In the genomic region with DNA sequence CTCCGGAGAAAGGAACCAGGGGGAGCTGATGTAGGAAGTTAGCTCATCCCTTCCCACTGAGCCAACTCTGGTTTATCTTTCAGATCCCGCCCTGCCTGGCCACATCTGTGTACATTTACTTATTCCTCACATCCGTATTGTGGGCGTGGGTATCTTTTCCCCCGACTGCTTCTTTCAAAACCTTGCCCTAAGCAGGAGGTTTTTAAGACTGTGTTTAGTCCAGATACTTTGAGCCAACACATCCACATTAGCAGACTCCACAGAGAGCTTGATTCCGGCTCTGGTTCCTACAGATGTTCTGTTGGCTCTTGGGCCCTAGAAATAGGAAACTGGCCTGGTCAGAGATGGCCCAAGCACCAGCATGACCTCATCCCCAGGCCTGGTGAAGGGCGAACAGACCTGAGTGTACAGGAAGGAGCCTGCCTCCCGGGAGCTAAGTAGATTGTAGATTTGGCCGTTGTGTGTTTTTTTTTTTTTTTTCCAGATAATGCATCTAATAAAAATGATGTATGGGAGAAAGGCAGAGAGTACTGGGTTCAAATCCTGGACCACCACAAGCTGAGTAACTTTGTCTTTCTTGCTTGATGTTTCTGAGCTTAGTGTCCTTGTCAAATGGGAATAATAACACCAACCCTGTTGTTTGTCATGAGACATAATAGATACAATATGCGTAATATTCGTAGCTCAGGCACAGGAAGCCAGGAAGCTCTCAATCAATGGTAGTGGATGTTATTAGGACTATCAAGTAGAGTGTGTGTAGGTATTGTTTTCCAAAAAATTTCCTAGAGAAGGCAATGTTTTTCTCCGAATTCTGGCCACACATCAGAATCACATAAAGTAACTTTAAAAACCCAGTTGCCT, we compare ENCODE assay signal across 14 cellular contexts.
DNase-seq lines count a peak whose midpoint lies in the region; ATAC-seq and TF ChIP-seq lines count a peak whose summit lies in the region.
"Had no signal": no experiment of that assay in that cellular context is flagged by ENCODE, and none has a peak within 500 bp of the region (broad histone marks: within the 10 kb centered on the region; RNA-seq: fewer than 3 reads in every experiment).

No MANE protein-coding gene starts in this region.

- H2AFZ ChIP-seq in Karpas-422 (ENCODE audit: low read length), result no peak overlapping the region

- CTCF ChIA-PET in AG04450 (lab: Charles Lee), result interaction anchor here (0.6 to 2.0 kb wide), 3 partner anchors 35 to 193 kb away, joined by 3 to 5 read pairs (median 5); no protein-coding TSS in a partner anchor

- H3K27ac ChIP-seq in AG04450 (ENCODE audit: low read depth, low read length) (peak overlapping the region; percentile 80), Karpas-422 (ENCODE audit: low read length) (peak overlapping the region; percentile 81; the same call in 1 of the 2 replicates)

- H3K4me1 Mint-ChIP-seq in T-helper 17 cell, result peaks cover 12% of the 10 kb centered on the region

- H4K20me1 ChIP-seq in Karpas-422 (ENCODE audit: insufficient read depth, low read depth, low read length), result no peaks in the 10 kb centered on the region

- H3K36me3 Mint-ChIP-seq in T-helper 17 cell (ENCODE audit: low read depth), result no peaks in the 10 kb centered on the region

- H3K9me3 ChIP-seq in AG04450 (ENCODE audit: control insufficient read depth, insufficient read depth, low read length), result no peaks in the 10 kb centered on the region
- peaks cover 14% of the 10 kb centered on the region; the same call in 1 of the 2 replicates for H3K9me3 ChIP-seq in Karpas-422 (ENCODE audit: low read length)
- no peaks in the 10 kb centered on the region for H3K9me3 ChIP-seq in T-helper 17 cell (ENCODE audit: control insufficient read depth, low read length, poor library complexity, severe bottlenecking)

- no peaks in the 10 kb centered on the region for H3K27me3 Mint-ChIP-seq in T-helper 17 cell

- H3K27me3 ChIP-seq in AG04450 (ENCODE audit: control insufficient read depth, insufficient read depth, low read length) (no peaks in the 10 kb centered on the region), Karpas-422 (ENCODE audit: low read length) (no peaks in the 10 kb centered on the region)

- H3K36me3 ChIP-seq in Karpas-422 (ENCODE audit: insufficient read depth, low read length), result peaks cover 46% of the 10 kb centered on the region

- DNase-seq in AG04450 (ENCODE audit: low read depth, low spot score) (peak; percentile 63), Karpas-422 (no peak), fibroblast of the conjunctiva (ENCODE audit: low read depth) (peak; percentile 65), omental fat pad (ENCODE audit: low spot score) (no peak), T-helper 17 cell (no peak), SIG-M5 (lab: John Stamatoyannopoulos, UW) (no peak)
- DNase-seq: activated CD4-positive, alpha-beta T cell treated with anti-CD3 and anti-CD28 coated beads for 1 hour; activated naive CD4-positive, alpha-beta T cell treated with Interleukin-2 at 50 U/mL for 16 hours; effector CD8-positive, alpha-beta T cell; kidney glomerular epithelial cell; NCI-H345; SHP77 had no signal

- no peak overlapping the region for H3K9ac ChIP-seq in Karpas-422 (ENCODE audit: low read length)

- H3K27ac Mint-ChIP-seq in T-helper 17 cell, result no peak overlapping the region

- H3K79me2 ChIP-seq in Karpas-422 (ENCODE audit: low read length), result peaks cover 98% of the 10 kb centered on the region

- H3K4me2 ChIP-seq in Karpas-422 (ENCODE audit: low read depth, low read length, poor library complexity, severe bottlenecking), result no peak overlapping the region

- ATAC-seq in omental fat pad (ENCODE audit: low FRiP score) (peak; percentile 52), T-helper 17 cell (no peak), GM19467 (IDR thresholded peaks at IDR 0.05; ENCODE audit: unreplicated experiment) (no peak), HG02852 (IDR thresholded peaks at IDR 0.05; ENCODE audit: unreplicated experiment) (no peak)

- H3K9me2 ChIP-seq in Karpas-422 (replicated peaks; ENCODE audit: insufficient read depth, low read length), result no peaks in the 10 kb centered on the region

- TF ChIP-seq CTCF in AG04450 (IDR thresholded peaks at IDR 0.05; ENCODE audit: low read depth, low read length) (0 out of 2 replicates have a peak, but pooled peaks have one; percentile 2), omental fat pad (IDR thresholded peaks at IDR 0.05) (no peak)

- H3K4me3 ChIP-seq in AG04450 (ENCODE audit: low read depth, low read length) (peak overlapping the region; percentile 14; the same call in 1 of the 2 replicates), Karpas-422 (ENCODE audit: low read length) (no peak overlapping the region)

- no peak overlapping the region for H3K4me3 Mint-ChIP-seq in T-helper 17 cell

- POLR2A ChIA-PET in AG04450 (lab: Yijun Ruan, JAX), result interaction anchor here (0.7 to 1.0 kb wide), 4 partner anchors 16 to 179 kb away, joined by 3 to 8 read pairs (median 4); no protein-coding TSS in a partner anchor

- peaks cover 58% of the 10 kb centered on the region for H3K4me1 ChIP-seq in Karpas-422 (ENCODE audit: low read length)

Comparison
In these comparisons a context has a peak if more than half of its experiments do, and no peak if none do; other contexts are left out.
1. DNase-seq: peak in AG04450 (single experiment) and fibroblast of the conjunctiva (single experiment); none in Karpas-422 (single experiment), omental fat pad (single experiment), T-helper 17 cell (0 of 3) and SIG-M5 (single experiment).